ENCODE assay signal across 8 cellular contexts in the genomic region with DNA sequence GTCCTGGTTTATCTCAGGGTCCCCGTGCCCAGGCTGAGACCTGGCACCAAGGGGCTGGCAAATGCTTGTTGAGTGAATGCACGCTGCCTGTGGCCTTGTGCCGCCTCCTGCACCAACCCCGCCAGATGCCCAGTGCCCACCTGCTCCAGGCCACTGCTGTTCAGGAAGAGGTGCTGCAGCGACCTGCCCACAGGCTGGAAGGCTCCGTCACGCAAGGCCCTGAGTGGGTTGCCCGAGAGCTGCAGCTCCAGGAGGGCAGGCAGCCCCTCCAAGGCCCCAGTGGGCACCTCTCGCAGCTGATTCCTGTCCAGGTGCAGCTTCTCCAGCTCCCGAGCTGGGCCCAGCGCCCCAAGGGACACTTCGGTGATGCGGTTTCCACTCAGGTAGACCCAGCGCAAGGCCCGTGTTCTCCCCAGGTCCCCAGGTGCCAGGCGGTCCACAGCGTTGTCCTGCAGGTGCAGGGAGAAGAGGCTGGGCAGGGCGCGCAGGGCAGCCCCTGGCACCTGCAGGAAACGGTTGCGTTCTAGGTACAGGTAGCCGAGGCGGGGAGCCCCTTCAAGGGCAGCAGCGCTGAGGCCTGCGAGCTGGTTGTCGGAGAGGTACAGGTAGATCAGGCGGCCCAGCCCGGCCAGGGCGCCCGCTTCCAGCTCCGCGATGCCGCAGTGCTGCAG. TPM values are rescaled to one million over a fixed set of nuclear protein-coding genes. Genes with fewer than 3 reads are reported as not detected.
DNase-seq lines count a peak whose midpoint lies in the region; ATAC-seq and TF ChIP-seq lines count a peak whose summit lies in the region.

No MANE protein-coding gene starts in this region.

- H3K79me2 ChIP-seq in mesendoderm (ENCODE audit: control insufficient read depth, insufficient read depth, low read length) = no peaks in the 10 kb centered on the region

- H2AK5ac ChIP-seq in mesendoderm (ENCODE audit: low read length) = no peak overlapping the region

- H3K27me3 Mint-ChIP-seq in MCF 10A (ENCODE audit: insufficient read depth, unreplicated experiment) = no peaks in the 10 kb centered on the region

- H3K4me1 ChIP-seq in heart right ventricle = peaks cover 8 to 44% (median 28%) of the 10 kb centered on the region in 9 donors
- no peaks in the 10 kb centered on the region for H3K4me1 ChIP-seq in mesendoderm (ENCODE audit: control insufficient read depth, low read depth, low read length)
- H3K4me1 ChIP-seq in urinary bladder (ENCODE audit: insufficient read depth) = no peaks in the 10 kb centered on the region

- no peak overlapping the region for H2BK120ac ChIP-seq in mesendoderm (ENCODE audit: low read depth, low read length)

- no peaks in the 10 kb centered on the region for H3K4me1 Mint-ChIP-seq in MCF 10A (ENCODE audit: insufficient read depth, unreplicated experiment)

- POLR2A ChIA-PET in MCF 10A (lab: Yijun Ruan, JAX) = interaction anchor here (0.5 to 1.8 kb wide), 9 partner anchors 17 to 315 kb away, joined by 3 to 10 read pairs (median 4); a partner anchor contains a TSS

- H3K27ac ChIP-seq in heart right ventricle = peak overlapping the region in 9 of 10 donors; percentile 46 to 76 (median 64)
- no peak overlapping the region for H3K27ac ChIP-seq in mesendoderm (ENCODE audit: low read depth, low read length)
- no peak overlapping the region for H3K27ac ChIP-seq in urinary bladder (ENCODE audit: low read depth)

- no peak overlapping the region for H4K8ac ChIP-seq in mesendoderm (ENCODE audit: low read depth, low read length)

- no peaks in the 10 kb centered on the region for H3K79me1 ChIP-seq in mesendoderm (ENCODE audit: low read length)

- BruUV-seq in MCF 10A (replicated peaks; lab: Mats Ljungman, UMichigan) = no TSS peak

- H3K36me3 ChIP-seq in heart right ventricle = no peaks in the 10 kb centered on the region
- H3K36me3 ChIP-seq in mesendoderm (ENCODE audit: control insufficient read depth, insufficient read depth, low read length) = no peaks in the 10 kb centered on the region
- H3K36me3 ChIP-seq in urinary bladder (ENCODE audit: insufficient read depth) = no peaks in the 10 kb centered on the region

- no peaks in the 10 kb centered on the region for H3K27me3 ChIP-seq in heart right ventricle
- no peaks in the 10 kb centered on the region for H3K27me3 ChIP-seq in mesendoderm (ENCODE audit: insufficient read depth, low read length, poor library complexity)

- no peak overlapping the region for H4K5ac ChIP-seq in mesendoderm (ENCODE audit: low read length)

- peak overlapping the region; percentile 33 for H3K4me3 Mint-ChIP-seq in MCF 10A (ENCODE audit: unreplicated experiment)

- H3K9ac ChIP-seq in mesendoderm (ENCODE audit: low read length) = peak overlapping the region; percentile 29

- H2BK5ac ChIP-seq in mesendoderm (ENCODE audit: low read length) = no peak overlapping the region

- CTCF ChIA-PET in MCF 10A (lab: Yijun Ruan, JAX) = interaction anchor here (0.7 to 4.1 kb wide), 9 partner anchors 10 to 315 kb away, joined by 3 to 37 read pairs (median 4); no protein-coding TSS in a partner anchor

- TF ChIP-seq CTCF in heart right ventricle (IDR thresholded peaks at IDR 0.05) (peak in 1 of 9 donors; percentile 37), MCF 10A (IDR thresholded peaks at IDR 0.05; ENCODE audit: unreplicated experiment) (no peak)

- H2BK15ac ChIP-seq in mesendoderm (replicated peaks; ENCODE audit: low read depth) = no peak overlapping the region

- H3K56ac ChIP-seq in mesendoderm (ENCODE audit: low read length) = peak overlapping the region; percentile 90

- intact Hi-C loops in heart right ventricle (cut with DNase I) = loop anchor here in 3 of 10 donors (5.0 to 10.0 kb wide), 3 partner anchors 40 to 145 kb away; a partner anchor contains a TSS
- intact Hi-C loops in left cardiac atrium (cut with DNase I) = loop anchor here in 1 of 2 donors (5.0 kb wide), 1 partner anchor 40 kb away; no protein-coding TSS in a partner anchor
- intact Hi-C loops in MCF 10A (cut with micrococcal nuclease) = loop anchor here (2.0 kb wide), 1 partner anchor 314 kb away; no protein-coding TSS in a partner anchor

- no peak for DNase-seq in heart right ventricle
- no peak for DNase-seq in left cardiac atrium
- DNase-seq in MCF 10A (ENCODE audit: unreplicated experiment) = no peak
- no peak for DNase-seq in mesendoderm
- DNase-seq in DMS114 treated with DMSO at 0.1 percent for 48 hours (lab: John Stamatoyannopoulos, UW; ENCODE audit: unreplicated experiment) = no peak
- DNase-seq in NCI-H2227 (lab: John Stamatoyannopoulos, UW; ENCODE audit: unreplicated experiment) = no peak
- DNase-seq in activated gamma-delta T cell treated with Interleukin-2 at 50 U/mL for 16 hours = no peak

- 55 to 59% methylated on average over 33 of the region's 33 CpGs for WGBS in heart right ventricle, 2 donors
- WGBS in mesendoderm (ENCODE audit: extremely low coverage, insufficient coverage, low lambda C conversion rate) = no CpG with 5 or more reads among the region's 33 CpGs
- 59% methylated on average over 33 of the region's 33 CpGs for WGBS in urinary bladder

- H3K4me3 ChIP-seq in heart right ventricle (peak overlapping the region in 9 of 10 donors; percentile 28 to 55 (median 50)), mesendoderm (ENCODE audit: low read length) (no peak overlapping the region), urinary bladder (ENCODE audit: low read depth, low read length) (peak overlapping the region; percentile 48)

- H3K18ac ChIP-seq in mesendoderm (ENCODE audit: low read length) = no peak overlapping the region

- H3K4me2 ChIP-seq in mesendoderm (ENCODE audit: low read length) = no peak overlapping the region

- H3K4ac ChIP-seq in mesendoderm (ENCODE audit: low read depth, low read length) = no peak overlapping the region

- peak in 1 of 8 donors; percentile 2 for ATAC-seq in heart right ventricle
- no peak for ATAC-seq in left cardiac atrium

- H3K9me3 Mint-ChIP-seq in MCF 10A (ENCODE audit: unreplicated experiment) = no peaks in the 10 kb centered on the region

- H3K23ac ChIP-seq in mesendoderm (ENCODE audit: low read length) = peak overlapping the region; percentile 89

- no peaks in the 10 kb centered on the region for H3K36me3 Mint-ChIP-seq in MCF 10A (ENCODE audit: insufficient read depth, unreplicated experiment)

- no peaks in the 10 kb centered on the region for H3K9me3 ChIP-seq in heart right ventricle

- H3K27ac Mint-ChIP-seq in MCF 10A (ENCODE audit: low read depth, unreplicated experiment) = no peak overlapping the region

RNA-seq across cellular contexts. Expression of a gene that starts 3.6 kb away (rescaled TPM):
- 10 to 100 TPM in 5 of 10 donors, 1 to 10 TPM in 5; 7.2 to 33.2 (median 10.6) TPM for total RNA-seq in heart right ventricle
- polyA plus RNA-seq in heart right ventricle = 10 to 100 TPM in 1 of 2 donors, 1 to 10 TPM in 1; 4.5 to 46.6 TPM
- 10 to 100 TPM in 1 of 2 donors, 1 to 10 TPM in 1; 7.7 to 14.4 TPM for total RNA-seq in left cardiac atrium
- total RNA-seq in MCF 10A (2022) = 0.51 and 0.52 TPM in 2 replicates
- 0.15 TPM for polyA plus RNA-seq in mesendoderm (2013, experiment 1 of 2)
- 0.13 TPM for polyA plus RNA-seq in mesendoderm (2013, experiment 2 of 2)
- total RNA-seq in urinary bladder = 1.8 TPM
- 3.5 TPM for polyA plus RNA-seq in urinary bladder

RNA-seq across cellular contexts. Expression of a gene that starts 32.1 kb away (rescaled TPM):
- total RNA-seq in heart right ventricle (10 to 100 TPM; 12.0 to 18.5 (median 15.1) TPM), left cardiac atrium (10 to 100 TPM; 13.6 to 15.4 TPM), MCF 10A (2022) (28.7 and 30.0 TPM in 2 replicates), urinary bladder (12.4 TPM)
- polyA plus RNA-seq in heart right ventricle (10 to 100 TPM; 10.0 to 17.4 TPM), urinary bladder (21.7 TPM)
- polyA plus RNA-seq in mesendoderm (2013, experiment 1 of 2) = 14.7 TPM
- polyA plus RNA-seq in mesendoderm (2013, experiment 2 of 2) = 15.1 TPM

RNA-seq across cellular contexts. Expression of a gene that starts 48.8 kb away (rescaled TPM):
- total RNA-seq in heart right ventricle (10 to 100 TPM; 26.5 to 53.8 (median 31.4) TPM), left cardiac atrium (10 to 100 TPM; 33.7 to 34.0 TPM), MCF 10A (2022) (84.7 and 117 TPM in 2 replicates), urinary bladder (15.0 TPM)
- polyA plus RNA-seq in heart right ventricle (10 to 100 TPM; 23.2 to 90.3 TPM), urinary bladder (41.8 TPM)
- 79.4 TPM for polyA plus RNA-seq in mesendoderm (2013, experiment 1 of 2)
- 79.5 TPM for polyA plus RNA-seq in mesendoderm (2013, experiment 2 of 2)

Comparison
In these comparisons a context has a peak if more than half of its experiments do, and no peak if none do; other contexts are left out.
1. H3K27ac ChIP-seq: peak in heart right ventricle (9 of 10); none in mesendoderm (single experiment) and urinary bladder (single experiment).